16 cellular contexts compared by ENCODE assay signal in genomic region chr21:41897047-41897669, GRCh38.
"Had no signal": no experiment of that assay in that cellular context is flagged by ENCODE, and none has a peak within 500 bp of the region (broad histone marks: within the 10 kb centered on the region; RNA-seq: fewer than 3 reads in every experiment).

No MANE protein-coding gene starts in this region.

- H3K9me3 Mint-ChIP-seq: activated naive CD4-positive, alpha-beta T cell treated with anti-CD3 and anti-CD28 coated beads for 36 hours; activated T-helper 2 cell treated with anti-CD3 and anti-CD28 coated beads, Interferon-gamma antibody, Interleukin-2, Interleukin-4, amounts not matched to agents 10 μg/mL and 5 μg/mL and 100 μg/mL, durations not matched to agents 14 hours and 24 hours and 36 hours; naive thymus-derived CD4-positive, alpha-beta T cell; T-cell had no signal

- H3K4me3 ChIP-seq: cardiac muscle cell, mucosa of descending colon, right lobe of liver, thyroid gland, vagina had no signal

- H3K36me3 ChIP-seq: cardiac muscle cell, right lobe of liver had no signal

- DNase-seq: activated CD4-positive, alpha-beta T cell treated with anti-CD3 and anti-CD28 coated beads for 1 hour; activated CD4-positive, alpha-beta T cell treated with anti-CD3 and anti-CD28 coated beads, Interleukin-2, amount 50 U/mL, for 4 hours; activated naive CD4-positive, alpha-beta T cell treated with anti-CD3 and anti-CD28 coated beads for 36 hours; activated T-cell treated with anti-CD3 and anti-CD28 coated beads for 4 hours; mammary epithelial cell; mucosa of descending colon; naive thymus-derived CD4-positive, alpha-beta T cell; nucleus accumbens; right lobe of liver; T-cell; T1000; thyroid gland had no signal

- H3K9me3 ChIP-seq: mucosa of descending colon, right lobe of liver, thyroid gland, vagina had no signal

- H3K27ac Mint-ChIP-seq: activated naive CD4-positive, alpha-beta T cell treated with anti-CD3 and anti-CD28 coated beads for 36 hours; activated T-helper 2 cell treated with anti-CD3 and anti-CD28 coated beads, Interferon-gamma antibody, Interleukin-2, Interleukin-4, amounts not matched to agents 10 μg/mL and 5 μg/mL and 100 μg/mL, durations not matched to agents 14 hours and 24 hours and 36 hours; T-cell had no signal

- H3K27me3 ChIP-seq: cardiac muscle cell, right lobe of liver, thyroid gland, vagina had no signal

- ATAC-seq: esophagus mucosa; mucosa of descending colon; naive thymus-derived CD4-positive, alpha-beta T cell; right lobe of liver; T-cell had no signal

- H3K27me3 Mint-ChIP-seq: naive thymus-derived CD4-positive, alpha-beta T cell; T-cell had no signal

- H3K4me3 Mint-ChIP-seq: activated naive CD4-positive, alpha-beta T cell treated with anti-CD3 and anti-CD28 coated beads for 36 hours; naive thymus-derived CD4-positive, alpha-beta T cell; T-cell had no signal

- H3K4me1 ChIP-seq: right lobe of liver, vagina had no signal

- H3K27ac ChIP-seq: cardiac muscle cell, right lobe of liver, thyroid gland, vagina had no signal
